ENCODE assay signal across 2 cellular contexts in the genomic region with DNA sequence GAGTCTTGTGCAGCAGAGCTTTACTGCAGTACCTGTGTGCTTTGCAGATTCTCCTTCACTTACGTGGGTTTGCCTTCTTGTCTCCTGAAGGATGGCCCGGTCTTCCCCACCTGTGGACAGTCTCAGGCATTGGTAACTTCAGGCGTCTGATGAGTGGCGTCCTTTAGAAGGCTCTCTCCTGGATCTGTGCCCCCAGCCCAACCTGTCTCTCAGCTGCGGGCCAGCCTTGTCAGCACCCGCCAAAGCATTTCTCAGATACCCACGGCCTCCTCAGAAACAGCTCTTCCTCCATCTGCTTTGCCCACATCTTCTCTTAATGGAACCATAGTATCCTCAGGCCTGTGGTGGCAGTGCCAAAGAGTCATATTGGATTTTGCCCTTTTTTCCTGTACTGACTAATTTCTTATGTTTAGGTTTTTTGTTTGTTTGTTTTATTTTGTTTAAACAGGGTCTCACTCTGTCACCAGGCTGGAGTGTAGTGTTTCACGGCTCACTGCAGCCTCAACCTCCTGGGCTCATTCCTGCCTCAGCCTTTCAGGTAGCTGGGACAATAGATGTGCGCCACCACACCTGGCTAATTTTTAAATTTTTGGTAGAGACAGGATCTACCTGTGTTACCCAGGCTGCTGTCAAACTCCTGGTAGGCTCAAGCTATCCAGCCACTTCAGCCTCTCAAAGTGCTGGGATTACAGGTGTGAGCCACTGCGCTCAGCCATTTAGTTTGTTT.
TF ChIP-seq lines count a peak whose summit lies in the region.

No MANE protein-coding gene starts in this region.

TF ChIP-seq in GM23338, 12 proteins besides CTCF, POLR2A, EP300 and RAD21 (continued from another document):
- TF ChIP-seq, protein P1, sequence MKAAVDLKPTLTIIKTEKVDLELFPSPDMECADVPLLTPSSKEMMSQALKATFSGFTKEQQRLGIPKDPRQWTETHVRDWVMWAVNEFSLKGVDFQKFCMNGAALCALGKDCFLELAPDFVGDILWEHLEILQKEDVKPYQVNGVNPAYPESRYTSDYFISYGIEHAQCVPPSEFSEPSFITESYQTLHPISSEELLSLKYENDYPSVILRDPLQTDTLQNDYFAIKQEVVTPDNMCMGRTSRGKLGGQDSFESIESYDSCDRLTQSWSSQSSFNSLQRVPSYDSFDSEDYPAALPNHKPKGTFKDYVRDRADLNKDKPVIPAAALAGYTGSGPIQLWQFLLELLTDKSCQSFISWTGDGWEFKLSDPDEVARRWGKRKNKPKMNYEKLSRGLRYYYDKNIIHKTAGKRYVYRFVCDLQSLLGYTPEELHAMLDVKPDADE (IDR thresholded peaks at IDR 0.05) = no peak
- TF ChIP-seq JUNB (IDR thresholded peaks at IDR 0.05; ENCODE audit: unreplicated experiment) (no peak), STAT1 (IDR thresholded peaks at IDR 0.05; ENCODE audit: unreplicated experiment) (no peak), ZNF331 (CRISPR knock-in tag; IDR thresholded peaks at IDR 0.05; ENCODE audit: low read depth) (no peak), NANOG (IDR thresholded peaks at IDR 0.05; ENCODE audit: borderline replicate concordance) (no peak), ZNF462 (CRISPR knock-in tag; IDR thresholded peaks at IDR 0.05) (no peak)

TF ChIP-seq in WTC11, 78 proteins besides CTCF, POLR2A, EP300 and RAD21 (continued from another document):
- TF ChIP-seq PREB (CRISPR knock-in tag; IDR thresholded peaks at IDR 0.05; ENCODE audit: borderline replicate concordance) (no peak), OVOL2 (CRISPR knock-in tag; IDR thresholded peaks at IDR 0.05; ENCODE audit: borderline replicate concordance) (no peak), TCF7 (CRISPR knock-in tag; IDR thresholded peaks at IDR 0.05; ENCODE audit: low read depth) (no peak), MLX (CRISPR knock-in tag; IDR thresholded peaks at IDR 0.05) (no peak), ZBTB21 (CRISPR knock-in tag; IDR thresholded peaks at IDR 0.05; ENCODE audit: borderline replicate concordance) (no peak), ATF2 (CRISPR knock-in tag; IDR thresholded peaks at IDR 0.05; ENCODE audit: borderline replicate concordance, low read depth) (no peak), ZNF671 (CRISPR knock-in tag; IDR thresholded peaks at IDR 0.05) (no peak), SMAD3 (CRISPR knock-in tag; IDR thresholded peaks at IDR 0.05; ENCODE audit: borderline replicate concordance) (no peak)
- TF ChIP-seq, protein P2, sequence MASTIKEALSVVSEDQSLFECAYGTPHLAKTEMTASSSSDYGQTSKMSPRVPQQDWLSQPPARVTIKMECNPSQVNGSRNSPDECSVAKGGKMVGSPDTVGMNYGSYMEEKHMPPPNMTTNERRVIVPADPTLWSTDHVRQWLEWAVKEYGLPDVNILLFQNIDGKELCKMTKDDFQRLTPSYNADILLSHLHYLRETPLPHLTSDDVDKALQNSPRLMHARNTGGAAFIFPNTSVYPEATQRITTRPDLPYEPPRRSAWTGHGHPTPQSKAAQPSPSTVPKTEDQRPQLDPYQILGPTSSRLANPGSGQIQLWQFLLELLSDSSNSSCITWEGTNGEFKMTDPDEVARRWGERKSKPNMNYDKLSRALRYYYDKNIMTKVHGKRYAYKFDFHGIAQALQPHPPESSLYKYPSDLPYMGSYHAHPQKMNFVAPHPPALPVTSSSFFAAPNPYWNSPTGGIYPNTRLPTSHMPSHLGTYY (CRISPR knock-in tag; IDR thresholded peaks at IDR 0.05) = no peak
TF ChIP-seq in WTC11: peak in this region for 0.
